ENCODE assay signal across 8 cellular contexts in the genomic region with DNA sequence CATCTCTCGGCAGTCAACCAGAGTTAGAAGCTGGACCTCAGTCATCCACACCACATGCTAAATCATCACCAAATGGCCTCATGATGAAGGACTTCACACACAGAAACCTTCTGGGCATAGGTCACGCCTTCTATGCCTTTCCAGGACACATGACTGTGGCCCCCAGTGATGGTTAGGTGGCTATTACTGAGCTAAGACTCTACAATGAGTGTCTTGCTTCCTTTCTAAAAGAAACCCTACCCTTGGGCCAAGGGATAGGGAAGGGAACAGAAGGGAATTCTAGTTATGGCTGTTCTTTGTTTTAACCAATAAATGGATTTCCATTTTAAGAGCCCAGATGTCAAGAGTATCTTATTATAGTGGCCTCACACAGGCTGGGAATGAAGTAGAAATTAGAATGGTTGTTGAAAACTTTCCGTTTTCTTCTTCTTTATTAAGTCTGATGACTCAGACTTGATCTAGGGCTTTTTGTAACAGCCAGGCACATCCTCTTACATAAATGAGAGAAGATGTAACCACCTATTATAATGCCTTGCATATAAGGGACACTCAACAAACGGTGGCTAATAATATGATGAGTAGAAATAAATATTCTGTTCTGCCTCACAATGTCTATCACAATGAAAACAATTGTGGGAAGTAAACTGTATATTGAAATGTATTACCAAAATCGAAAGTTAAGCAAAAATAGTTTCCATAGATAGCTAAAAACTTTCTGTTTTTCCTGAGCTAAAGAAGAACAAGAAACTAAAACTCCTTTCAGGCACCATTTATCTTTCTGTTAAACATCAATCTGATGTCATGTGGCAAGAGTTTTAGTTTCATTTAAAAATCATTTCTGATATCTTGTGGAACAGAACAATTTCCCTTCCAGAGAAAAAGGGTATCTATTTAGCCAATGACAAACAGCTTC.
DNase-seq lines count a peak whose midpoint lies in the region; ATAC-seq and TF ChIP-seq lines count a peak whose summit lies in the region.
"Had no signal": no experiment of that assay in that cellular context is flagged by ENCODE, and none has a peak within 500 bp of the region (broad histone marks: within the 10 kb centered on the region; RNA-seq: fewer than 3 reads in every experiment).

No MANE protein-coding gene starts in this region.

- no peaks in the 10 kb centered on the region for H3K79me2 ChIP-seq in KMS-11 (ENCODE audit: insufficient read depth, low read depth)

- no peaks in the 10 kb centered on the region for H3K27me3 ChIP-seq in KMS-11 (ENCODE audit: insufficient read depth, low read depth)

- H3K4me3 ChIP-seq in KMS-11 (IDR thresholded peaks at IDR 0.05; ENCODE audit: insufficient read depth, low read depth, low read length): no peak overlapping the region
- H3K4me3 ChIP-seq: dorsolateral prefrontal cortex had no signal

- H4K20me1 ChIP-seq in KMS-11 (ENCODE audit: insufficient read depth): no peaks in the 10 kb centered on the region

- ATAC-seq in GM18907 (IDR thresholded peaks at IDR 0.05; ENCODE audit: unreplicated experiment): peak; percentile 60

- TF ChIP-seq CTCF in KMS-11 (conservative IDR thresholded peaks at IDR 0.05; ENCODE audit: low read depth, low read length): no peak

- H2AFZ ChIP-seq in KMS-11 (ENCODE audit: low read depth): peak overlapping the region; percentile 15; the same call in 1 of the 2 replicates

- DNase-seq in HCEC 1CT (peak; percentile 23), iris pigment epithelial cell (ENCODE audit: low read depth) (peak; percentile 36), islet precursor cell (no peak), inferior parietal cortex (ENCODE audit: extremely low spot score) (no peak)
- DNase-seq in effector CD8-positive, alpha-beta T cell (lab: John Stamatoyannopoulos, UW): no peak
- DNase-seq: dorsolateral prefrontal cortex had no signal

- no peak overlapping the region for H3K9ac ChIP-seq in KMS-11

- peaks cover 29% of the 10 kb centered on the region for H3K4me1 ChIP-seq in KMS-11 (ENCODE audit: low read depth, poor library complexity, severe bottlenecking)

- H3K36me3 ChIP-seq in KMS-11 (ENCODE audit: insufficient read depth): no peaks in the 10 kb centered on the region

- peak overlapping the region; percentile 30 for H3K4me2 ChIP-seq in KMS-11

- peak overlapping the region; percentile 24 for H3K27ac ChIP-seq in KMS-11
- H3K27ac ChIP-seq: dorsolateral prefrontal cortex had no signal

Comparison
In these comparisons a context has a peak if more than half of its experiments do, and no peak if none do; other contexts are left out.
1. DNase-seq: peak in HCEC 1CT (single experiment) and iris pigment epithelial cell (single experiment); none in effector CD8-positive, alpha-beta T cell (single experiment), islet precursor cell (single experiment) and inferior parietal cortex (single experiment).